Comparison of ENCODE assay signal across 19 cellular contexts in genomic region chr1:226962421-226963391, GRCh38.
"Had no signal": no experiment of that assay in that cellular context is flagged by ENCODE, and none has a peak within 500 bp of the region (broad histone marks: within the 10 kb centered on the region; RNA-seq: fewer than 3 reads in every experiment).

No MANE protein-coding gene starts in this region.

- ATAC-seq: foreskin keratinocyte had no signal

- H3K27ac Mint-ChIP-seq: activated CD4-positive, alpha-beta memory T cell treated with anti-CD3 and anti-CD28 coated beads, Interleukin-2, amount 10 ng/mL, durations not matched to agents 7 days and 5 days; activated naive CD4-positive, alpha-beta T cell treated with anti-CD3 and anti-CD28 coated beads for 36 hours; nephron had no signal

- H3K27me3 Mint-ChIP-seq: activated B cell treated with CpG ODN at 0.5 μM for 24 hours; activated CD4-positive, alpha-beta memory T cell treated with anti-CD3 and anti-CD28 coated beads, Interleukin-2, amount 10 ng/mL, durations not matched to agents 7 days and 5 days; activated T-cell treated with anti-CD3 and anti-CD28 coated beads, Interleukin-2, amount 50 U/mL, for 24 hours; brain; central memory CD8-positive, alpha-beta T cell had no signal

- DNase-seq: activated B cell treated with CpG ODN at 0.5 μM for 24 hours; activated CD4-positive, alpha-beta memory T cell treated with anti-CD3 and anti-CD28 coated beads, Interleukin-2, amount 10 ng/mL, durations not matched to agents 7 days and 5 days; activated CD4-positive, alpha-beta T cell treated with anti-CD3 and anti-CD28 coated beads for 48 hours; activated naive CD4-positive, alpha-beta T cell treated with anti-CD3 and anti-CD28 coated beads for 36 hours; activated T-cell treated with anti-CD3 and anti-CD28 coated beads, Interleukin-2, amount 50 U/mL, for 24 hours; colonic mucosa; foreskin keratinocyte; nucleus accumbens; retina; small intestine; stimulated activated CD4-positive, alpha-beta T cell treated with anti-CD3 and anti-CD28 coated beads, Interleukin-15, amount 100 ng/mL, for 24 hours; stimulated activated CD4-positive, alpha-beta T cell treated with anti-CD3 and anti-CD28 coated beads, Interleukin-2, amount 100 ng/mL, for 48 hours; stomach; T-helper 1 cell; T-helper 9 cell; trophoblast cell had no signal

- H3K4me3 Mint-ChIP-seq: activated B cell treated with CpG ODN at 0.5 μM for 24 hours; activated CD4-positive, alpha-beta memory T cell treated with anti-CD3 and anti-CD28 coated beads, Interleukin-2, amount 10 ng/mL, durations not matched to agents 7 days and 5 days; activated naive CD4-positive, alpha-beta T cell treated with anti-CD3 and anti-CD28 coated beads for 36 hours; activated T-cell treated with anti-CD3 and anti-CD28 coated beads, Interleukin-2, amount 50 U/mL, for 24 hours; brain; central memory CD8-positive, alpha-beta T cell; nephron had no signal

- H3K9me3 ChIP-seq: colonic mucosa, stomach had no signal

- H3K27ac ChIP-seq: colonic mucosa, foreskin keratinocyte had no signal

- H3K27me3 ChIP-seq: colonic mucosa, foreskin keratinocyte, stomach had no signal

- FAIRE-seq: small intestine had no signal

- H3K4me1 ChIP-seq: colonic mucosa, foreskin keratinocyte had no signal

- H3K4me3 ChIP-seq: colonic mucosa, stomach had no signal

- H3K9me3 Mint-ChIP-seq: activated B cell treated with CpG ODN at 0.5 μM for 24 hours; activated naive CD4-positive, alpha-beta T cell treated with anti-CD3 and anti-CD28 coated beads for 36 hours; activated T-cell treated with anti-CD3 and anti-CD28 coated beads, Interleukin-2, amount 50 U/mL, for 24 hours; central memory CD8-positive, alpha-beta T cell had no signal

- H3K4me1 Mint-ChIP-seq: brain, nephron had no signal
